ENCODE assay signal across 9 cellular contexts in the genomic region with DNA sequence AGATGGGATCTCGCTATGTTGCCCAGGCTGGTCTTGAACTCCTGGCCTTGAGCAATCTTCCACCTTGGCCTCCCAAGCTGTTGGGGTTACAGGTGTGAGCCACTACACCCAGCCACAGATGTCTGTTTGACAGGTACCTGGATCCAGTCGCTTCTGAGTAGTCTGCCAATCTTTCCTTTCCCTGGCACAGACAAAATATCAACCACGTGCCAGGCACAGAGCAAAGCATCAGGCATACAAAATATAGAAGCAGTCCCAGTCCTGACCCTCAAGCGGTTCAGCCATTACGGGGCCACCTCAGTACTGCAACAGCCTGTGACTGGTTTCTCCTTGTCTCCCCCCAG. TPM values are rescaled to one million over a fixed set of nuclear protein-coding genes. Genes with fewer than 3 reads are reported as not detected.
DNase-seq lines count a peak whose midpoint lies in the region; ATAC-seq and TF ChIP-seq lines count a peak whose summit lies in the region.
"Had no signal": no experiment of that assay in that cellular context is flagged by ENCODE, and none has a peak within 500 bp of the region (broad histone marks: within the 10 kb centered on the region; RNA-seq: fewer than 3 reads in every experiment).

No MANE protein-coding gene starts in this region.

- TF ChIP-seq POLR2A in NB4 (IDR thresholded peaks at IDR 0.05; ENCODE audit: extremely low read depth, insufficient read length) = no peak

- no peaks in the 10 kb centered on the region for H3K9me3 Mint-ChIP-seq in neural progenitor cell

- intact Hi-C loops in aorta (cut with DNase I) = loop anchor here (5.0 to 10.0 kb wide), 2 partner anchors 54 to 147 kb away; no protein-coding TSS in a partner anchor

- no peaks in the 10 kb centered on the region for H3K9me3 ChIP-seq in neural progenitor cell (ENCODE audit: low read depth)
- no peaks in the 10 kb centered on the region for H3K9me3 ChIP-seq in aorta (ENCODE audit: control insufficient read depth, low read length)

- peaks cover 26% of the 10 kb centered on the region for H3K4me1 ChIP-seq in neural progenitor cell
- peaks cover 0 to 8% of the 10 kb centered on the region in 2 donors for H3K4me1 ChIP-seq in aorta (ENCODE audit: control insufficient read depth in 1 of 2, insufficient read depth in 2 of 2, low read length in 2 of 2)

- peak overlapping the region; percentile 85 for H3K4me3 Mint-ChIP-seq in neural progenitor cell

- H3K4me3 ChIP-seq in NB4 (ENCODE audit: low read depth, low read length) (peak overlapping the region; percentile 65), neural progenitor cell (no peak overlapping the region), aorta (ENCODE audit: low read length in 2 of 2) (no peak overlapping the region)

- H3K4me2 ChIP-seq in neural progenitor cell = peak overlapping the region; percentile 83

- H4K20me1 ChIP-seq in neural progenitor cell (ENCODE audit: low read depth) = peaks cover 83% of the 10 kb centered on the region

- no peaks in the 10 kb centered on the region for H3K27me3 ChIP-seq in neural progenitor cell
- H3K27me3 ChIP-seq in aorta (ENCODE audit: control insufficient read depth in 1 of 2, insufficient read depth in 2 of 2, low read length in 1 of 2) = no peaks in the 10 kb centered on the region

- ATAC-seq in aorta (ENCODE audit: low FRiP score) = no peak
- ATAC-seq in HG03520 (IDR thresholded peaks at IDR 0.05; ENCODE audit: unreplicated experiment) = no peak

- H2AFZ ChIP-seq in neural progenitor cell (replicated peaks) = no peak overlapping the region

- H3K27ac ChIP-seq in C4-2B = peak overlapping the region; percentile 63
- H3K27ac ChIP-seq in epithelial cell of prostate = peak overlapping the region; percentile 38
- no peak overlapping the region for H3K27ac ChIP-seq in neural progenitor cell
- no peak overlapping the region for H3K27ac ChIP-seq in aorta (ENCODE audit: low read depth in 1 of 2, low read length in 2 of 2)

- peaks cover 22% of the 10 kb centered on the region for H3K36me3 Mint-ChIP-seq in neural progenitor cell

- H3K79me2 ChIP-seq in neural progenitor cell (ENCODE audit: low read depth) = peaks cover 96% of the 10 kb centered on the region

- peaks cover 36% of the 10 kb centered on the region for H3K4me1 Mint-ChIP-seq in neural progenitor cell

- WGBS in aorta, 2 donors = 65 to 67% methylated on average over 5 of the region's 5 CpGs

- TF ChIP-seq CTCF in C4-2B (conservative IDR thresholded peaks at IDR 0.05) (no peak), NB4 (IDR thresholded peaks at IDR 0.05; ENCODE audit: low read depth, low read length) (no peak), neural progenitor cell (IDR thresholded peaks at IDR 0.05) (no peak)

- no peak overlapping the region for H3K9ac ChIP-seq in neural progenitor cell

- H3K36me3 ChIP-seq in neural progenitor cell (no peaks in the 10 kb centered on the region), aorta (ENCODE audit: control insufficient read depth in 1 of 2, insufficient read depth in 2 of 2, low read length in 1 of 2) (no peaks in the 10 kb centered on the region)

- H3K27ac Mint-ChIP-seq in neural progenitor cell = peak overlapping the region; percentile 23

- peaks cover 6% of the 10 kb centered on the region for H3K27me3 Mint-ChIP-seq in neural progenitor cell (ENCODE audit: insufficient read depth, low read depth)

- peaks cover 45% of the 10 kb centered on the region for H3F3A ChIP-seq in neural progenitor cell (ENCODE audit: low read depth)

- DNase-seq in NB4 (ENCODE audit: low read depth) = no peak
- DNase-seq in epithelial cell of prostate (ENCODE audit: low read depth, low spot score) = no peak
- no peak for DNase-seq in neural progenitor cell (ENCODE audit: low spot score)
- no peak for DNase-seq in aorta
- no peak for DNase-seq in NK-92 treated with Interleukin-12 subunit alpha and Interleukin-12 subunit beta, amount 100 ng/mL, for 24 hours (lab: John Stamatoyannopoulos, UW)
- DNase-seq in AG08395 (ENCODE audit: low spot score) = no peak

RNA-seq across cellular contexts. Expression of a gene that starts 3.8 kb away (rescaled TPM):
- total RNA-seq in neural progenitor cell (ENCODE audit: low replicate concordance) = 108 TPM in 2 replicates
- total RNA-seq in aorta = 10 to 100 TPM; 48.5 to 48.9 TPM
- polyA plus RNA-seq in aorta = 10 to 100 TPM in 1 of 2 donors, 1 to 10 TPM in 1; 8.1 to 24.2 TPM

RNA-seq across cellular contexts. Expression of a gene that starts 50.9 kb away (rescaled TPM):
- total RNA-seq in neural progenitor cell (ENCODE audit: low replicate concordance) (1.2 TPM in 1 of 2 replicates, not detected in the other), aorta (not detected)
- 10 to 100 TPM in 1 of 2 donors, not detected in 1; 25.2 TPM for polyA plus RNA-seq in aorta
- total RNA-seq: lung microvascular endothelial cell had no signal

RNA-seq across cellular contexts. Expression of a gene that starts 58.2 kb away (rescaled TPM):
- total RNA-seq in neural progenitor cell (ENCODE audit: low replicate concordance) (43.7 and 59.5 TPM in 2 replicates), aorta (10 to 100 TPM; 44.5 to 53.5 TPM)
- 100 to 1,000 TPM in 1 of 2 donors, 10 to 100 TPM in 1; 26.4 to 126 TPM for polyA plus RNA-seq in aorta

Comparison
In these comparisons a context has a peak if more than half of its experiments do, and no peak if none do; other contexts are left out.
1. H3K27ac ChIP-seq: peak in C4-2B (single experiment) and epithelial cell of prostate (single experiment); none in neural progenitor cell (single experiment) and aorta (0 of 2).